Comparison of ENCODE assay signal across 10 cellular contexts in the genomic region with DNA sequence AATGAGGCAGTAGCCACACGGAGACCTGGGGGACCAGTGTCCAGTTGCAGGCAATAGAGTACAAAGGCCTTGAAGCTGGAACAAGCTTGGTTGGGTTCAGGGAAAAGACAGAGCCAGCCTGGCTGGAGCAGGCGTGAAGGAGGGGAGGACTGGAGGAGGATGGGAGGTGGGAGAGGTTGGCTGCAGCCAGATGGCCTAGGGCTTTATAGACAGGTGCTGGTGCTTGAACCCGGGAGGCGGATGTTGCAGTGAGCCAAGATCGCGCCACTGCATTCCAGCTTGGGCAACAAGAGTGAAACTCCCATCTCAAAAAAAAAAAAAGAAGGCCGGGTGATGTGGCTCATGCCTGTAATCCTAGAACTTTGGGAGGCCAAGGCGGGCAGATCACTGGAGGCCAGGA. TPM values are rescaled to one million over a fixed set of nuclear protein-coding genes. Genes with fewer than 3 reads are reported as not detected.
A peak's percentile ranks its signal among the peaks of the same experiment; 100 is the strongest.
DNase-seq lines count a peak whose midpoint lies in the region; ATAC-seq and TF ChIP-seq lines count a peak whose summit lies in the region.
"Had no signal": no experiment of that assay in that cellular context is flagged by ENCODE, and none has a peak within 500 bp of the region (broad histone marks: within the 10 kb centered on the region; RNA-seq: fewer than 3 reads in every experiment).

No MANE protein-coding gene starts in this region.

- peaks cover 3% of the 10 kb centered on the region; the same call in 1 of the 2 replicates for H3K36me3 ChIP-seq in iPS-20b (ENCODE audit: insufficient read depth, low read depth, low read length)
- no peaks in the 10 kb centered on the region for H3K36me3 ChIP-seq in thoracic aorta

- H3K4me3 ChIP-seq in iPS-20b (ENCODE audit: low read length), result peak overlapping the region; percentile 82
- H3K4me3 ChIP-seq in thoracic aorta, result peak overlapping the region; percentile 83

- H3K27ac ChIP-seq in iPS-20b (ENCODE audit: low read length) (no peak overlapping the region), thoracic aorta (peak overlapping the region; percentile 99 to 100)

- POLR2A ChIA-PET in T-cell (lab: Charles Lee), result interaction anchor here in 1 of 2 donors (0.6 kb wide), 1 partner anchor 188 kb away, joined by 6 read pairs; no protein-coding TSS in a partner anchor

- no peaks in the 10 kb centered on the region for H3K36me3 Mint-ChIP-seq in activated CD8-positive, alpha-beta memory T cell treated with anti-CD3 and anti-CD28 coated beads, Interleukin-2, amount 10 ng/mL, durations not matched to agents 7 days and 5 days
- H3K36me3 Mint-ChIP-seq in T-cell, result peaks cover 6% of the 10 kb centered on the region

- peak overlapping the region; percentile 95; the same call in 1 of the 2 replicates for H3K9ac ChIP-seq in iPS-20b (ENCODE audit: low read depth, low read length)

- no peak for DNase-seq in activated CD8-positive, alpha-beta memory T cell treated with anti-CD3 and anti-CD28 coated beads, Interleukin-2, amount 10 ng/mL, durations not matched to agents 7 days and 5 days
- DNase-seq in activated CD8-positive, alpha-beta memory T cell treated with anti-CD3 and anti-CD28 coated beads, Interleukin-2, amount 50 U/mL, for 4 hours, result no peak
- no peak for DNase-seq in T-cell
- no peak for DNase-seq in thoracic aorta (ENCODE audit: low spot score)
- no peak for DNase-seq in cortex of kidney (lab: John Stamatoyannopoulos, UW)
- DNase-seq: activated CD4-positive, alpha-beta T cell treated with anti-CD3 and anti-CD28 coated beads, Interleukin-2, amount 50 U/mL, for 1 hour had no signal

- H3K9me3 Mint-ChIP-seq in activated CD8-positive, alpha-beta memory T cell treated with anti-CD3 and anti-CD28 coated beads, Interleukin-2, amount 10 ng/mL, durations not matched to agents 7 days and 5 days (ENCODE audit: low read depth), result no peaks in the 10 kb centered on the region
- no peaks in the 10 kb centered on the region for H3K9me3 Mint-ChIP-seq in T-cell

- no peaks in the 10 kb centered on the region for H3K9me3 ChIP-seq in iPS-20b (ENCODE audit: insufficient read depth, low read depth, low read length)
- H3K9me3 ChIP-seq in thoracic aorta, result no peaks in the 10 kb centered on the region

- no peak for ATAC-seq in activated CD8-positive, alpha-beta memory T cell treated with anti-CD3 and anti-CD28 coated beads, Interleukin-2, amount 10 ng/mL, durations not matched to agents 7 days and 5 days
- no peak for ATAC-seq in T-cell (replicated peaks in 1 of 4)
- ATAC-seq in thoracic aorta (ENCODE audit: insufficient number of reproducible peaks, low FRiP score, low read depth), result no peak
- no peak for ATAC-seq in HG02870 (IDR thresholded peaks at IDR 0.05; ENCODE audit: unreplicated experiment)
- no peak for ATAC-seq in GM19463 (IDR thresholded peaks at IDR 0.05; ENCODE audit: unreplicated experiment)

- peak overlapping the region; percentile 71 for H3K4me3 Mint-ChIP-seq in activated CD8-positive, alpha-beta memory T cell treated with anti-CD3 and anti-CD28 coated beads, Interleukin-2, amount 10 ng/mL, durations not matched to agents 7 days and 5 days
- peak overlapping the region in 2 of 3 donors; percentile 82 to 87 for H3K4me3 Mint-ChIP-seq in T-cell

- TF ChIP-seq CTCF in thoracic aorta (IDR thresholded peaks at IDR 0.05), result no peak

- H3K4me1 Mint-ChIP-seq in activated CD8-positive, alpha-beta memory T cell treated with anti-CD3 and anti-CD28 coated beads, Interleukin-2, amount 10 ng/mL, durations not matched to agents 7 days and 5 days, result peaks cover 19% of the 10 kb centered on the region
- H3K4me1 Mint-ChIP-seq in T-cell, result peaks cover 32 to 40% (median 35%) of the 10 kb centered on the region in 3 donors

- peaks cover 11% of the 10 kb centered on the region for H3K27me3 Mint-ChIP-seq in activated CD8-positive, alpha-beta memory T cell treated with anti-CD3 and anti-CD28 coated beads, Interleukin-2, amount 10 ng/mL, durations not matched to agents 7 days and 5 days
- H3K27me3 Mint-ChIP-seq in T-cell, result peaks cover 0 to 4% of the 10 kb centered on the region in 2 donors

- CTCF ChIA-PET in activated CD8-positive, alpha-beta memory T cell treated with anti-CD3 and anti-CD28 coated beads, Interleukin-2, amount 10 ng/mL, durations not matched to agents 7 days and 5 days (lab: Charles Lee), result interaction anchor here (0.6 to 1.6 kb wide), 8 partner anchors 9 to 690 kb away, joined by 3 to 5 read pairs (median 4); no protein-coding TSS in a partner anchor
- CTCF ChIA-PET in T-cell (lab: Charles Lee), result no interaction called here

- H3K27me3 ChIP-seq in iPS-20b (ENCODE audit: insufficient read depth, low read length) (no peaks in the 10 kb centered on the region), thoracic aorta (replicated peaks; ENCODE audit: insufficient read depth) (no peaks in the 10 kb centered on the region)

- H3K27ac Mint-ChIP-seq in activated CD8-positive, alpha-beta memory T cell treated with anti-CD3 and anti-CD28 coated beads, Interleukin-2, amount 10 ng/mL, durations not matched to agents 7 days and 5 days, result no peak overlapping the region
- peak overlapping the region in 1 of 2 donors; percentile 39 for H3K27ac Mint-ChIP-seq in T-cell

- H3K4me1 ChIP-seq in iPS-20b (ENCODE audit: insufficient read depth, low read length) (peaks cover 36% of the 10 kb centered on the region), thoracic aorta (ENCODE audit: control insufficient read depth in 1 of 2, low read depth in 2 of 2) (peaks cover 38 to 70% of the 10 kb centered on the region in 2 donors)

RNA-seq across cellular contexts. Expression of gene SPINT2, which starts 1.7 kb away (rescaled TPM):
- 10 to 100 TPM in 1 of 2 experiments, 1 to 10 TPM in 1; 9.3 to 15.6 TPM for total RNA-seq in activated CD8-positive, alpha-beta memory T cell treated with anti-CD3 and anti-CD28 coated beads, Interleukin-2, amount 10 ng/mL, durations not matched to agents 7 days and 5 days
- total RNA-seq in T-cell (10 to 100 TPM; 30.3 to 48.5 (median 37.9) TPM), thoracic aorta (100 to 1,000 TPM; 218 to 480 TPM)

RNA-seq across cellular contexts. Expression of gene PPP1R14A, which starts 9.9 kb away (rescaled TPM):
- not detected for total RNA-seq in activated CD8-positive, alpha-beta memory T cell treated with anti-CD3 and anti-CD28 coated beads, Interleukin-2, amount 10 ng/mL, durations not matched to agents 7 days and 5 days
- total RNA-seq in T-cell (1 to 10 TPM in 2 of 5 donors, under 1 TPM in 1, not detected in 2; 0.82 to 2.8 (median 1.6) TPM), thoracic aorta (100 to 1,000 TPM; 618 to 908 TPM)
- total RNA-seq: NCI-H460 had no signal

RNA-seq across cellular contexts. Expression of gene C19orf33, which starts 38.0 kb away (rescaled TPM):
- total RNA-seq in activated CD8-positive, alpha-beta memory T cell treated with anti-CD3 and anti-CD28 coated beads, Interleukin-2, amount 10 ng/mL, durations not matched to agents 7 days and 5 days, result not detected
- 1 to 10 TPM in 2 of 5 donors, under 1 TPM in 1, not detected in 2; 0.56 to 1.4 (median 1.3) TPM for total RNA-seq in T-cell
- total RNA-seq in thoracic aorta, result 1 to 10 TPM in 1 of 2 donors, not detected in 1; 6.7 TPM

RNA-seq across cellular contexts. Expression of gene DPF1, which starts 42.0 kb away (rescaled TPM):
- total RNA-seq in activated CD8-positive, alpha-beta memory T cell treated with anti-CD3 and anti-CD28 coated beads, Interleukin-2, amount 10 ng/mL, durations not matched to agents 7 days and 5 days, result under 1 TPM in 1 of 2 experiments, not detected in 1; 0.47 TPM
- total RNA-seq in T-cell, result not detected
- total RNA-seq in thoracic aorta, result 1 to 10 TPM in 1 of 2 donors, under 1 TPM in 1; 0.85 to 1.2 TPM

RNA-seq across cellular contexts. Expression of gene YIF1B, which starts 49.7 kb away (rescaled TPM):
- total RNA-seq in activated CD8-positive, alpha-beta memory T cell treated with anti-CD3 and anti-CD28 coated beads, Interleukin-2, amount 10 ng/mL, durations not matched to agents 7 days and 5 days, result 10 to 100 TPM; 69.7 to 76.7 TPM
- total RNA-seq in T-cell (10 to 100 TPM; 28.1 to 39.1 (median 34.1) TPM), thoracic aorta (10 to 100 TPM; 14.9 to 31.0 TPM)

Comparison
In these comparisons a context has a peak if more than half of its experiments do, and no peak if none do; other contexts are left out.
1. RNA of gene SPINT2, which starts 1.7 kb away (total RNA-seq): 218 to 480 TPM in thoracic aorta; 30.3 to 48.5 TPM in T-cell and 9.3 to 15.6 TPM in activated CD8-positive, alpha-beta memory T cell treated with anti-CD3 and anti-CD28 coated beads, Interleukin-2, amount 10 ng/mL, durations not matched to agents 7 days and 5 days; every median in the first group is over 4 times any median in the second.
2. RNA of gene PPP1R14A, which starts 9.9 kb away (total RNA-seq): 618 to 908 TPM in thoracic aorta; 0.82 to 2.8 TPM in T-cell and not detected in activated CD8-positive, alpha-beta memory T cell treated with anti-CD3 and anti-CD28 coated beads, Interleukin-2, amount 10 ng/mL, durations not matched to agents 7 days and 5 days; every median in the first group is over 100 times any median in the second.